In the genomic region with DNA sequence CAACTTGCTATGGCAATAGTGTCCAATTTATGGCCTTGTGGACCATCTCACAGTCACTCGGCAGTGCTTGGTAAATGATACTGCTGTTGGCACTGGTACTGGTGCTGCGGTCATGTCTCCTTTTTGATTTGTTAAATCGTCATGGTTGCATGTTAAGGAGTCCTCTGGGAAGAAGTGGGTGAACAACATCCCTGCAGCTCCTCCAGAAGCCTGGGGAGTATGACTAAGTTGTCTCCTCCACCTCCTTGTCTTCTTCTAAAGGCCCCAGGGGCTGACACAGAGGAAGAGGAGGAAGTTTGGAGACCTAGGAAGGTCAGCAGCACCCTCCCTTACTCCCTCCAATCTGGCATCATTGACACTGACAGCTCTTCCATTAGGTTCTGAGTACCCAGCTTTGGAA, we compare ENCODE assay signal across 1 cellular context.
TF ChIP-seq lines count a peak whose summit lies in the region.

No MANE protein-coding gene starts in this region.

TF ChIP-seq in HCT116, 20 proteins besides CTCF, POLR2A, EP300 and RAD21 (continued from another document):
- no peak for TF ChIP-seq ATF3 (IDR thresholded peaks at IDR 0.05)
- TF ChIP-seq EGR1 (IDR thresholded peaks at IDR 0.05; ENCODE audit: low read depth) = no peak
- no peak for TF ChIP-seq SP1 (IDR thresholded peaks at IDR 0.05; ENCODE audit: low read depth)
- TF ChIP-seq CBX3 (IDR thresholded peaks at IDR 0.05; ENCODE audit: low read depth) = no peak
- TF ChIP-seq SRF (IDR thresholded peaks at IDR 0.05; ENCODE audit: low read depth) = no peak
- no peak for TF ChIP-seq SIN3A (IDR thresholded peaks at IDR 0.05; ENCODE audit: low read depth)
- TF ChIP-seq POLR2AphosphoS5 (IDR thresholded peaks at IDR 0.05; ENCODE audit: low read depth, low read length) = no peak
- no peak for TF ChIP-seq ZNF274 (IDR thresholded peaks at IDR 0.05; ENCODE audit: low read depth, low read length)
